ENCODE assay signal across 18 cellular contexts in the genomic region with DNA sequence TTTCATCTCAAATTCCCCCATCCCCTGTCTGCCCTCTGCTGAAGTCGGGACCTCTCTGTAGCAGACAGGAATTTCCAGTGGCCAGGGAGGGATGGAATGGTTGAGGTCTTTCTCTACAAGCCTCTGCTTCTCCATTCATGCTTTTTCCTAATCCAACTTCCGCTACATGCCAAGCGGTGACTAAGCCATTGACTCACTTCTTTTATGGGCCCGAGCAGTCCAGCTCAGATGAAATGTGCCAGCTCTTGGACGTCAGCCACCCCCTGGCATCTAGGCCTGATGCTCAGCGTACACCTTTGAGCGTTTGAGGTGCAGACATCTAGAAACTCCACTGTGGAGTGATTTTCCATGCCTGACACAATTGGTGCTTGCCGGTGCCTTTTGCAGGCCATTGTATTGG. TPM values are rescaled to one million over a fixed set of nuclear protein-coding genes. Genes with fewer than 3 reads are reported as not detected.
DNase-seq lines count a peak whose midpoint lies in the region; TF ChIP-seq lines count a peak whose summit lies in the region.
"Had no signal": no experiment of that assay in that cellular context is flagged by ENCODE, and none has a peak within 500 bp of the region (broad histone marks: within the 10 kb centered on the region; RNA-seq: fewer than 3 reads in every experiment).

No MANE protein-coding gene starts in this region.

- 5% methylated on average over 8 of the region's 8 CpGs for WGBS in mammary epithelial cell (ENCODE audit: low coverage, missing lambda C conversion rate)

- peaks cover 4% of the 10 kb centered on the region for H3K4me1 ChIP-seq in mammary epithelial cell (ENCODE audit: insufficient read depth, low read length)
- H3K4me1 ChIP-seq in Karpas-422 (ENCODE audit: low read length), result no peaks in the 10 kb centered on the region
- H3K4me1 ChIP-seq: BLaER1, gastroesophageal sphincter had no signal

- BruUV-seq in mammary epithelial cell (replicated peaks; lab: Mats Ljungman, UMichigan), result no TSS peak

- no peaks in the 10 kb centered on the region for H3K4me1 Mint-ChIP-seq in type B pancreatic cell (ENCODE audit: unreplicated experiment)
- H3K4me1 Mint-ChIP-seq: activated T-helper 17 cell treated with anti-CD3 and anti-CD28 coated beads, Interleukin-2, amount 50 U/mL, for 72 hours had no signal

- H3K9me2 ChIP-seq in Karpas-422 (replicated peaks; ENCODE audit: insufficient read depth, low read length), result no peaks in the 10 kb centered on the region

- no peak overlapping the region for H2AFZ ChIP-seq in mammary epithelial cell (ENCODE audit: low read depth, low read length)
- no peak overlapping the region for H2AFZ ChIP-seq in Karpas-422 (ENCODE audit: low read length)

- TF ChIP-seq CTCF in mammary epithelial cell (conservative IDR thresholded peaks at IDR 0.05 in 1 of 2, IDR thresholded peaks at IDR 0.05 in 1 of 2; ENCODE audit: extremely low read depth in 1 of 2, insufficient read depth in 1 of 2, low read depth in 1 of 2, low read length in 2 of 2) (no peak), type B pancreatic cell (conservative IDR thresholded peaks at IDR 0.05) (no peak)

- no peaks in the 10 kb centered on the region for H3K36me3 Mint-ChIP-seq in type B pancreatic cell

- no peak overlapping the region for H3K4me2 ChIP-seq in mammary epithelial cell (ENCODE audit: insufficient read depth, low read depth, low read length)
- no peak overlapping the region for H3K4me2 ChIP-seq in Karpas-422 (ENCODE audit: low read depth, low read length, poor library complexity, severe bottlenecking)
- H3K4me2 ChIP-seq: BLaER1 had no signal

- H3K4me3 ChIP-seq in mammary epithelial cell (replicated peaks in 1 of 3; ENCODE audit: insufficient read depth in 1 of 3, low read depth in 2 of 3, low read length in 3 of 3), result no peak overlapping the region
- H3K4me3 ChIP-seq in Karpas-422 (ENCODE audit: low read length), result no peak overlapping the region
- H3K4me3 ChIP-seq: BLaER1, gastroesophageal sphincter had no signal

- H3K9ac ChIP-seq in mammary epithelial cell (ENCODE audit: insufficient read depth, low read length) (no peak overlapping the region), Karpas-422 (ENCODE audit: low read length) (no peak overlapping the region)
- H3K9ac ChIP-seq: BLaER1 had no signal

- no peaks in the 10 kb centered on the region for H3K9me3 ChIP-seq in mammary epithelial cell (replicated peaks; ENCODE audit: insufficient read depth, low read length)
- no peaks in the 10 kb centered on the region for H3K9me3 ChIP-seq in Karpas-422 (ENCODE audit: low read length)
- H3K9me3 ChIP-seq: BLaER1, gastroesophageal sphincter had no signal

- dilution Hi-C loops in mammary epithelial cell (cut with HindIII; ENCODE audit: low sequenced_read_pairs), result no loop called here

- H3K27ac ChIP-seq in mammary epithelial cell (ENCODE audit: insufficient read depth, low read depth, low read length) (no peak overlapping the region), Karpas-422 (ENCODE audit: low read length) (no peak overlapping the region)
- H3K27ac ChIP-seq: BLaER1, gastroesophageal sphincter had no signal

- CTCF ChIA-PET in mammary epithelial cell (lab: Charles Lee; ENCODE audit: low non-redundant PET), result interaction anchor here (0.6 kb wide), 1 partner anchor 186 kb away, joined by 3 read pairs; no protein-coding TSS in a partner anchor

- intact Hi-C loops in mammary epithelial cell (cut with micrococcal nuclease), result no loop called here
- intact Hi-C loops in posterior cingulate gyrus (cut with DNase I), result no loop called here

- H3K27me3 Mint-ChIP-seq in type B pancreatic cell, result peaks cover 16% of the 10 kb centered on the region

- H3K36me3 ChIP-seq in mammary epithelial cell (ENCODE audit: insufficient read depth, low read length), result no peaks in the 10 kb centered on the region
- no peaks in the 10 kb centered on the region for H3K36me3 ChIP-seq in Karpas-422 (ENCODE audit: insufficient read depth, low read length)
- H3K36me3 ChIP-seq: BLaER1, gastroesophageal sphincter had no signal

- no peaks in the 10 kb centered on the region for H3K9me3 Mint-ChIP-seq in type B pancreatic cell
- H3K9me3 Mint-ChIP-seq: activated T-helper 17 cell treated with anti-CD3 and anti-CD28 coated beads, Interleukin-2, amount 50 U/mL, for 72 hours; T-helper 1 cell treated with Interleukin-12 subunit alpha and Interleukin-12 subunit beta and Interleukin-4 antibody, amounts not matched to agents 30 μg/mL and 1 μg/mL, for 36 hours had no signal

- no peaks in the 10 kb centered on the region for H3K79me2 ChIP-seq in mammary epithelial cell (ENCODE audit: insufficient read depth, low read length)
- H3K79me2 ChIP-seq in Karpas-422 (ENCODE audit: low read length), result no peaks in the 10 kb centered on the region

- H3K27me3 ChIP-seq in mammary epithelial cell (ENCODE audit: insufficient read depth, low read length), result no peaks in the 10 kb centered on the region
- no peaks in the 10 kb centered on the region for H3K27me3 ChIP-seq in Karpas-422 (ENCODE audit: low read length)
- H3K27me3 ChIP-seq: BLaER1 had no signal

- DNase-seq in GM04503 (ENCODE audit: low read depth), result peak; percentile 0
- peak; percentile 71 for DNase-seq in NCI-H2196 treated with DMSO at 0.1 percent for 48 hours (lab: John Stamatoyannopoulos, UW; ENCODE audit: unreplicated experiment)
- DNase-seq in mammary epithelial cell, result peak; percentile 65
- DNase-seq in posterior cingulate gyrus, result peak; percentile 16 to 92 (median 50)
- DNase-seq in COLO668 (lab: John Stamatoyannopoulos, UW; ENCODE audit: unreplicated experiment), result no peak
- DNase-seq in DMS 273 treated with DMSO at 0.1 percent for 48 hours (lab: John Stamatoyannopoulos, UW), result no peak
- no peak for DNase-seq in type B pancreatic cell (ENCODE audit: extremely low spot score, unreplicated experiment)
- DNase-seq in Karpas-422, result no peak
- DNase-seq: effector memory CD4-positive, alpha-beta T cell; KG1; NCI-H2081 treated with DMSO at 0.1 percent for 48 hours; OCI-M1; retina had no signal

- H4K20me1 ChIP-seq in mammary epithelial cell (ENCODE audit: insufficient read depth, low read length) (no peaks in the 10 kb centered on the region), Karpas-422 (ENCODE audit: insufficient read depth, low read depth, low read length) (no peaks in the 10 kb centered on the region)
- H4K20me1 ChIP-seq: BLaER1 had no signal

- H3K27ac Mint-ChIP-seq in type B pancreatic cell, result no peak overlapping the region
- H3K27ac Mint-ChIP-seq: activated T-helper 17 cell treated with anti-CD3 and anti-CD28 coated beads, Interleukin-2, amount 50 U/mL, for 72 hours; stimulated activated naive CD8-positive, alpha-beta T cell treated with anti-CD3 and anti-CD28 coated beads, Interleukin-15, Interleukin-2, amounts not matched to agents 100 ng/mL and 50 ng/mL, for 24 hours; T-helper 1 cell treated with Interleukin-12 subunit alpha and Interleukin-12 subunit beta and Interleukin-4 antibody, amounts not matched to agents 30 μg/mL and 1 μg/mL, for 36 hours had no signal

- no peak overlapping the region for H3K4me3 Mint-ChIP-seq in type B pancreatic cell
- H3K4me3 Mint-ChIP-seq: activated T-helper 17 cell treated with anti-CD3 and anti-CD28 coated beads, Interleukin-2, amount 50 U/mL, for 72 hours; stimulated activated naive CD8-positive, alpha-beta T cell treated with anti-CD3 and anti-CD28 coated beads, Interleukin-15, Interleukin-2, amounts not matched to agents 100 ng/mL and 50 ng/mL, for 24 hours; T-helper 1 cell treated with Interleukin-12 subunit alpha and Interleukin-12 subunit beta and Interleukin-4 antibody, amounts not matched to agents 30 μg/mL and 1 μg/mL, for 36 hours had no signal

- in situ Hi-C loops in mammary epithelial cell (cut with MboI; ENCODE audit: low sequenced_read_pairs in 2 of 2), result no loop called here

RNA-seq across cellular contexts. Expression of a gene that starts 40.7 kb away (rescaled TPM):
- total RNA-seq in mammary epithelial cell, result not detected
- not detected for polyA plus RNA-seq in mammary epithelial cell
- not detected for polyA minus RNA-seq in mammary epithelial cell
- total RNA-seq in type B pancreatic cell (ENCODE audit: low replicate concordance), result not detected in 2 replicates
- total RNA-seq in Karpas-422 (2014; rRNA removed; shearing (Covaris generic); ENCODE audit: low replicate concordance), result not detected in 2 replicates
- total RNA-seq: activated T-helper 17 cell treated with anti-CD3 and anti-CD28 coated beads, Interleukin-2, amount 50 U/mL, for 72 hours had no signal

Comparison
In these comparisons a context has a peak if more than half of its experiments do, and no peak if none do; other contexts are left out.
1. DNase-seq: peak in GM04503 (single experiment), NCI-H2196 treated with DMSO at 0.1 percent for 48 hours (single experiment), mammary epithelial cell (single experiment) and posterior cingulate gyrus (10 of 10); none in COLO668 (single experiment), DMS 273 treated with DMSO at 0.1 percent for 48 hours (single experiment), type B pancreatic cell (single experiment) and Karpas-422 (single experiment).